In the genomic region with DNA sequence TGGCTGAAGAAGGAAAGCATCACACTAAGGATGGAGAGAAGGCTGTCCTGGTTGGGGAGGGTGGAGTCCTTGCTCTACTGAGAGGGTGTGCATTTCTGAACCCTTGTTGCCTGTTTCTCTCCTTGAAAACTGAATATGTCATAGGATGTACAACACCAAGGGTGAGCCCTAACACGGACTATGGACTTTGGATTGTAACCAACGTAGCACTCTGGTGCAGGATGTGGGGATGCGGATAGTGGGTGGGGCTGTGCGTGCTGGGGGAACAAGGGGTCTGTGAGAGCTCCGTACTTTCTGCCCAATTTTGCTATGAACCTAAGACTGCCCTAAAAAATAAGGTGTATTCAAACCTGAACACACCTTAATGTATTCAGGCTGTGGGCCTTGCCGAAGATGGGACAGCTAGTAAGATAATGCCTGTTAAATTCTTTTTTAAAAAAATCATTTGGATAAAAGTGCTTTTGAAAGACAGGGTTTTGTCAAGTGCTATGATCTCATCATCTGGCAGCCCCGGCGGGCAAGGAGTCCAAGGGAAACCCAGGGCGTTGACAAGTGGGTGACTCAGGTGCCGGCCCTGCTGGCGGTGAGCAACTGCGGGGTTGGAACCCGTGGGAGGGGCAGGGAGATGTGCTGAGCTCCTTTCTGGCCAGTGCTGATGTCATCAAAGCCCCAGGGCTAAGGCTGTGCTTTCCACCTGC, we compare ENCODE assay signal across 9 cellular contexts. TPM values are rescaled to one million over a fixed set of nuclear protein-coding genes. Genes with fewer than 3 reads are reported as not detected.
DNase-seq lines count a peak whose midpoint lies in the region; ATAC-seq, FAIRE-seq and TF ChIP-seq lines count a peak whose summit lies in the region.
"Had no signal": no experiment of that assay in that cellular context is flagged by ENCODE, and none has a peak within 500 bp of the region (broad histone marks: within the 10 kb centered on the region; RNA-seq: fewer than 3 reads in every experiment).

No MANE protein-coding gene starts in this region.

- H3K4me3 ChIP-seq in endothelial cell of umbilical vein (replicated peaks in 1 of 3; ENCODE audit: insufficient read depth in 1 of 3, low read depth in 1 of 3, low read length in 3 of 3) (no peak overlapping the region), osteoblast (ENCODE audit: insufficient read depth, low read length) (no peak overlapping the region)

- CTCF ChIA-PET in endothelial cell of umbilical vein (lab: Charles Lee): interaction anchor here (0.7 to 0.9 kb wide), 2 partner anchors 59 to 339 kb away, joined by 3 to 5 read pairs; no protein-coding TSS in a partner anchor

- dilution Hi-C loops in endothelial cell of umbilical vein (cut with MboI; ENCODE audit: extremely low pct_ligation_motif_present, low sequenced_read_pairs): no loop called here

- in situ Hi-C loops in GM13976 (cut with MboI; ENCODE audit: low sequenced_read_pairs, unreplicated experiment): no loop called here

- ATAC-seq in HG02763 (IDR thresholded peaks at IDR 0.05; ENCODE audit: unreplicated experiment) (no peak), GM19023 (IDR thresholded peaks at IDR 0.05; ENCODE audit: unreplicated experiment) (no peak), GM18909 (IDR thresholded peaks at IDR 0.05; ENCODE audit: poor library complexity, unreplicated experiment) (no peak)

- H3K79me2 ChIP-seq in endothelial cell of umbilical vein (ENCODE audit: control insufficient read depth, insufficient read depth, low read length) (no peaks in the 10 kb centered on the region), osteoblast (ENCODE audit: insufficient read depth, low read length) (no peaks in the 10 kb centered on the region)

- no TSS peak for BruUV-seq in endothelial cell of umbilical vein (replicated peaks; lab: Mats Ljungman, UMichigan)

- POLR2A ChIA-PET in endothelial cell of umbilical vein (lab: Charles Lee): interaction anchor here (0.6 kb wide), 1 partner anchor 744 kb away, joined by 3 read pairs; no protein-coding TSS in a partner anchor

- H3K36me3 ChIP-seq in endothelial cell of umbilical vein (ENCODE audit: control insufficient read depth in 2 of 2, extremely low read depth in 1 of 2, insufficient read depth in 2 of 2, low read length in 2 of 2) (no peaks in the 10 kb centered on the region), osteoblast (ENCODE audit: insufficient read depth, low read length) (no peaks in the 10 kb centered on the region)

- H3K27me3 ChIP-seq in endothelial cell of umbilical vein (ENCODE audit: control insufficient read depth in 2 of 2, insufficient read depth in 2 of 2, low read length in 2 of 2): no peaks in the 10 kb centered on the region
- H3K27me3 ChIP-seq in osteoblast (ENCODE audit: insufficient read depth, low read length): no peaks in the 10 kb centered on the region

- H2AFZ ChIP-seq in endothelial cell of umbilical vein (ENCODE audit: low read depth, low read length) (no peak overlapping the region), osteoblast (ENCODE audit: low read length) (no peak overlapping the region)

- intact Hi-C loops in endothelial cell of umbilical vein (cut with micrococcal nuclease): no loop called here

- no peaks in the 10 kb centered on the region for H3K9me1 ChIP-seq in endothelial cell of umbilical vein (replicated peaks; ENCODE audit: control insufficient read depth, extremely low read depth, insufficient read depth, low read length)

- no peak overlapping the region for H3K27ac ChIP-seq in endothelial cell of umbilical vein (ENCODE audit: insufficient read depth, low read depth, low read length)
- no peak overlapping the region for H3K27ac ChIP-seq in osteoblast (ENCODE audit: low read depth, low read length)

- H3K9ac ChIP-seq in endothelial cell of umbilical vein (replicated peaks; ENCODE audit: extremely low read depth, insufficient read depth, low read length): no peak overlapping the region

- no peak for TF ChIP-seq POLR2A in endothelial cell of umbilical vein (IDR thresholded peaks at IDR 0.05; ENCODE audit: low read depth, low read length)

- no peak overlapping the region for H3K4me2 ChIP-seq in endothelial cell of umbilical vein (ENCODE audit: insufficient read depth, low read length)
- H3K4me2 ChIP-seq in osteoblast (ENCODE audit: insufficient read depth, low read length): peak overlapping the region; percentile 36

- TF ChIP-seq CTCF in endothelial cell of umbilical vein (IDR thresholded peaks at IDR 0.05; ENCODE audit: extremely low read depth in 1 of 2, insufficient read depth in 1 of 2, low read depth in 1 of 2, low read length in 2 of 2) (no peak), osteoblast (IDR thresholded peaks at IDR 0.05; ENCODE audit: extremely low read depth, low read depth, low read length) (no peak), GM13976 (IDR thresholded peaks at IDR 0.05; ENCODE audit: borderline replicate concordance, control extremely low read depth, extremely low read depth, insufficient read depth, missing control alignments) (no peak)

- DNase-seq in DMS153 treated with DMSO at 0.1 percent for 48 hours (lab: John Stamatoyannopoulos, UW; ENCODE audit: unreplicated experiment) (peak; percentile 55), NCI-H2029 (lab: John Stamatoyannopoulos, UW) (peak; percentile 81), endothelial cell of umbilical vein (ENCODE audit: low read depth, low spot score) (peak; percentile 77), osteoblast (ENCODE audit: insufficient read length, low spot score, missing footprints) (no peak), GM13976 (ENCODE audit: low spot score) (no peak)
- DNase-seq: activated B cell treated with CpG ODN at 0.5 μM for 24 hours had no signal

- H4K20me1 ChIP-seq in endothelial cell of umbilical vein (replicated peaks; ENCODE audit: control insufficient read depth, extremely low read depth, insufficient read depth, low read length) (no peaks in the 10 kb centered on the region), osteoblast (ENCODE audit: insufficient read depth, low read length) (no peaks in the 10 kb centered on the region)

- peak; percentile 60 for FAIRE-seq in endothelial cell of umbilical vein (lab: Jason Lieb, UNC)

- H3K9me3 ChIP-seq in endothelial cell of umbilical vein (replicated peaks; ENCODE audit: control insufficient read depth, insufficient read depth, low read length) (no peaks in the 10 kb centered on the region), osteoblast (ENCODE audit: low read depth, low read length) (no peaks in the 10 kb centered on the region)

- H3K4me1 ChIP-seq in endothelial cell of umbilical vein (ENCODE audit: control insufficient read depth, extremely low read depth, insufficient read depth, low read length): peaks cover 8% of the 10 kb centered on the region
- H3K4me1 ChIP-seq in osteoblast (ENCODE audit: insufficient read depth, low read length): peaks cover 4% of the 10 kb centered on the region

TF ChIP-seq in endothelial cell of umbilical vein, 7 proteins besides CTCF, POLR2A, EP300 and RAD21:
- TF ChIP-seq MYC (IDR thresholded peaks at IDR 0.05; ENCODE audit: low read depth, low read length): no peak
- no peak for TF ChIP-seq EZH2 (IDR thresholded peaks at IDR 0.05; ENCODE audit: borderline replicate concordance, low read depth, low read length, severe bottlenecking)
- TF ChIP-seq GATA2 (IDR thresholded peaks at IDR 0.05; ENCODE audit: insufficient read depth, insufficient read length, low read depth, low read length): no peak
- TF ChIP-seq POLR2AphosphoS5 (IDR thresholded peaks at IDR 0.05; ENCODE audit: insufficient read depth, low read depth, low read length): no peak
- TF ChIP-seq, protein P1, sequence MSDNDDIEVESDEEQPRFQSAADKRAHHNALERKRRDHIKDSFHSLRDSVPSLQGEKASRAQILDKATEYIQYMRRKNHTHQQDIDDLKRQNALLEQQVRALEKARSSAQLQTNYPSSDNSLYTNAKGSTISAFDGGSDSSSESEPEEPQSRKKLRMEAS (IDR thresholded peaks at IDR 0.05; ENCODE audit: insufficient read depth, insufficient read length): no peak
- peak; percentile 72 for TF ChIP-seq FOS (IDR thresholded peaks at IDR 0.05; ENCODE audit: borderline replicate concordance, insufficient read depth, low read length)
- TF ChIP-seq JUN (IDR thresholded peaks at IDR 0.05; ENCODE audit: borderline replicate concordance, insufficient read depth, insufficient read length, low read depth): peak; percentile 49
TF ChIP-seq in endothelial cell of umbilical vein: peak in this region for 2.

RNA-seq across cellular contexts. Expression of a gene that starts 54.0 kb away (rescaled TPM):
- 14.6 and 14.9 TPM in 2 replicates for total RNA-seq in endothelial cell of umbilical vein
- 3.9 and 4.1 TPM in 2 replicates for polyA plus RNA-seq in endothelial cell of umbilical vein
- 3.5 and 3.7 TPM in 2 replicates for polyA plus RNA-seq in endothelial cell of umbilical vein (2011; cell fraction: cytosol; rRNA removed)
- polyA plus RNA-seq in endothelial cell of umbilical vein (2011; cell fraction: nucleus; rRNA removed): 7.1 and 10.1 TPM in 2 replicates
- polyA plus RNA-seq in endothelial cell of umbilical vein (2012): 5.8 and 7.2 TPM in 2 replicates
- 2.7 and 3.8 TPM in 2 replicates for polyA minus RNA-seq in endothelial cell of umbilical vein
- 5.7 TPM for polyA minus RNA-seq in endothelial cell of umbilical vein (2011; cell fraction: cytosol; rRNA and poly(A)+ RNA removed)
- 13.0 and 24.8 TPM in 2 replicates for polyA minus RNA-seq in endothelial cell of umbilical vein (2011; cell fraction: nucleus; rRNA and poly(A)+ RNA removed)
- 10.9 and 16.6 TPM in 2 replicates for total RNA-seq in osteoblast
- total RNA-seq: activated B cell treated with CpG ODN at 0.5 μM for 24 hours had no signal

Comparison
In these comparisons a context has a peak if more than half of its experiments do, and no peak if none do; other contexts are left out.
1. DNase-seq: peak in DMS153 treated with DMSO at 0.1 percent for 48 hours (single experiment), NCI-H2029 (single experiment) and endothelial cell of umbilical vein (single experiment); none in osteoblast (single experiment) and GM13976 (single experiment).